Comparison of ENCODE assay signal across 1 cellular context in the genomic region with DNA sequence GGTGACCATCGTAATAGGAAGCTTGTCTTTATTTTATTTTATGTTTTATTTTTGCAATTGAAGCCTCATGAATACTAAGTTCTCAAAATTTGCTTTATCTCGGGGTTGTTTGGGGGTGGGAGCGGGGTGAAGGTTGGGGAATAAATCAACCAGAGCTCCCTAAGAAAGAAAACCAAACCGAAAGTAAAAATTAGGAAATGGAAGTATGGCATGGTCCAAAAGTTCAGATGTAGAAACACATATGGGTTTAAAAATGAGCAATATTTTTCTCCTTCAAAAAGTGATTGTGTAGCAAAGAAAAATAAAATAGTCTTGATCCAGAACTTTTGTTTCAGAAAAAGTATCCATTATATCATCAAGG.
TF ChIP-seq lines count a peak whose summit lies in the region.

No MANE protein-coding gene starts in this region.

TF ChIP-seq in liver, 16 proteins besides CTCF, POLR2A, EP300 and RAD21:
- peak in 1 of 2 donors; percentile 55 for TF ChIP-seq HNF4A (conservative IDR thresholded peaks at IDR 0.05)
- TF ChIP-seq YY1 (IDR thresholded peaks at IDR 0.05), result no peak
- TF ChIP-seq, protein P1, sequence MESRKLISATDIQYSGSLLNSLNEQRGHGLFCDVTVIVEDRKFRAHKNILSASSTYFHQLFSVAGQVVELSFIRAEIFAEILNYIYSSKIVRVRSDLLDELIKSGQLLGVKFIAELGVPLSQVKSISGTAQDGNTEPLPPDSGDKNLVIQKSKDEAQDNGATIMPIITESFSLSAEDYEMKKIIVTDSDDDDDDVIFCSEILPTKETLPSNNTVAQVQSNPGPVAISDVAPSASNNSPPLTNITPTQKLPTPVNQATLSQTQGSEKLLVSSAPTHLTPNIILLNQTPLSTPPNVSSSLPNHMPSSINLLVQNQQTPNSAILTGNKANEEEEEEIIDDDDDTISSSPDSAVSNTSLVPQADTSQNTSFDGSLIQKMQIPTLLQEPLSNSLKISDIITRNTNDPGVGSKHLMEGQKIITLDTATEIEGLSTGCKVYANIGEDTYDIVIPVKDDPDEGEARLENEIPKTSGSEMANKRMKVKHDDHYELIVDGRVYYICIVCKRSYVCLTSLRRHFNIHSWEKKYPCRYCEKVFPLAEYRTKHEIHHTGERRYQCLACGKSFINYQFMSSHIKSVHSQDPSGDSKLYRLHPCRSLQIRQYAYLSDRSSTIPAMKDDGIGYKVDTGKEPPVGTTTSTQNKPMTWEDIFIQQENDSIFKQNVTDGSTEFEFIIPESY (IDR thresholded peaks at IDR 0.05), result no peak
- TF ChIP-seq NR2F2 (IDR thresholded peaks at IDR 0.05), result no peak
